In genomic region chr1:6393400-6394187, GRCh38 we compare ENCODE assay signal across 8 cellular contexts. TPM values are rescaled to one million over a fixed set of nuclear protein-coding genes. Genes with fewer than 3 reads are reported as not detected.
A peak's percentile ranks its signal among the peaks of the same experiment; 100 is the strongest.
DNase-seq lines count a peak whose midpoint lies in the region; ATAC-seq and TF ChIP-seq lines count a peak whose summit lies in the region.

Gene ACOT7 (minus strand): TSS chr1:6393767. CDS start chr1:6393399, 368 bp downstream.

- TF ChIP-seq CTCF in GM12864 (IDR thresholded peaks at IDR 0.05; ENCODE audit: low read depth, low read length, missing control alignments) = peak; percentile 1
- TF ChIP-seq CTCF in NB4 (IDR thresholded peaks at IDR 0.05; ENCODE audit: low read depth, low read length) = no peak
- no peak for TF ChIP-seq CTCF in SU-DHL-6 (IDR thresholded peaks at IDR 0.05; ENCODE audit: insufficient read depth, low read length, poor library complexity, severe bottlenecking)
- TF ChIP-seq CTCF in type B pancreatic cell (conservative IDR thresholded peaks at IDR 0.05) = no peak

- ATAC-seq in HG02571 (IDR thresholded peaks at IDR 0.05; ENCODE audit: unreplicated experiment) (peak; percentile 75), Right ventricle myocardium superior (ENCODE audit: poor library complexity) (peak; percentile 99)
- ATAC-seq in activated naive CD8-positive, alpha-beta T cell treated with anti-CD3 and anti-CD28 coated beads, Interleukin-2, amount 10 ng/mL, durations not matched to agents 7 days and 5 days (ENCODE audit: low read depth) = peak; percentile 87

- H3K79me2 ChIP-seq in SU-DHL-6 (ENCODE audit: insufficient read depth, low read length) = no peaks in the 10 kb centered on the region

- peak within 1 kb of the TSS; percentile 48; the same call in 1 of the 2 replicates for H3K27ac ChIP-seq in SU-DHL-6 (ENCODE audit: low read depth, low read length)

- peak within 1 kb of the TSS; percentile 61 for H3K9ac ChIP-seq in SU-DHL-6 (ENCODE audit: low read length)

- H3K4me2 ChIP-seq in SU-DHL-6 (ENCODE audit: low read depth, low read length, poor library complexity, severe bottlenecking) = peak within 1 kb of the TSS; percentile 75

- no peaks in the 10 kb centered on the region for H3K36me3 ChIP-seq in SU-DHL-6 (ENCODE audit: low read length)

- no peaks in the 10 kb centered on the region for H3K9me3 Mint-ChIP-seq in activated naive CD8-positive, alpha-beta T cell treated with anti-CD3 and anti-CD28 coated beads, Interleukin-2, amount 10 ng/mL, durations not matched to agents 7 days and 5 days
- H3K9me3 Mint-ChIP-seq in type B pancreatic cell = no peaks in the 10 kb centered on the region

- H2AFZ ChIP-seq in SU-DHL-6 (ENCODE audit: low read depth, low read length, severe bottlenecking) = peak within 1 kb of the TSS; percentile 90

- intact Hi-C loops in Right ventricle myocardium superior (cut with DNase I) = no loop called here

- peaks cover 1% of the 10 kb centered on the region for H3K36me3 Mint-ChIP-seq in activated naive CD8-positive, alpha-beta T cell treated with anti-CD3 and anti-CD28 coated beads, Interleukin-2, amount 10 ng/mL, durations not matched to agents 7 days and 5 days
- no peaks in the 10 kb centered on the region for H3K36me3 Mint-ChIP-seq in type B pancreatic cell

- H3K4me3 ChIP-seq in GM12864 (ENCODE audit: low read depth, low read length) (peak within 1 kb of the TSS; percentile 81), NB4 (ENCODE audit: low read depth, low read length) (peak within 1 kb of the TSS; percentile 66), SU-DHL-6 (ENCODE audit: insufficient read depth, low read length, poor library complexity, severe bottlenecking) (peak within 1 kb of the TSS; percentile 63)

- peak within 1 kb of the TSS; percentile 89 for H3K4me3 Mint-ChIP-seq in activated naive CD8-positive, alpha-beta T cell treated with anti-CD3 and anti-CD28 coated beads, Interleukin-2, amount 10 ng/mL, durations not matched to agents 7 days and 5 days
- peak within 1 kb of the TSS; percentile 88 for H3K4me3 Mint-ChIP-seq in type B pancreatic cell

- peaks cover 23% of the 10 kb centered on the region for H3K4me1 Mint-ChIP-seq in activated naive CD8-positive, alpha-beta T cell treated with anti-CD3 and anti-CD28 coated beads, Interleukin-2, amount 10 ng/mL, durations not matched to agents 7 days and 5 days
- H3K4me1 Mint-ChIP-seq in type B pancreatic cell (ENCODE audit: unreplicated experiment) = peaks cover 14% of the 10 kb centered on the region

- POLR2A ChIA-PET in activated naive CD8-positive, alpha-beta T cell treated with anti-CD3 and anti-CD28 coated beads, Interleukin-2, amount 10 ng/mL, durations not matched to agents 7 days and 5 days (lab: Charles Lee) = interaction anchor here (0.7 to 4.8 kb wide), 12 partner anchors 9 to 349 kb away, joined by 3 to 60 read pairs (median 4); partner anchors contain the start of gene ICMT

- peak within 1 kb of the TSS; percentile 96 for H3K27ac Mint-ChIP-seq in activated naive CD8-positive, alpha-beta T cell treated with anti-CD3 and anti-CD28 coated beads, Interleukin-2, amount 10 ng/mL, durations not matched to agents 7 days and 5 days
- H3K27ac Mint-ChIP-seq in type B pancreatic cell = peak within 1 kb of the TSS; percentile 95

- no peaks in the 10 kb centered on the region for H3K9me2 ChIP-seq in SU-DHL-6 (replicated peaks; ENCODE audit: insufficient read depth, low read length)

- no peaks in the 10 kb centered on the region for H3K9me3 ChIP-seq in SU-DHL-6 (ENCODE audit: insufficient read depth, low read length)

- no peaks in the 10 kb centered on the region for H3F3A ChIP-seq in SU-DHL-6 (ENCODE audit: insufficient read depth)

- TF ChIP-seq POLR2A in NB4 (IDR thresholded peaks at IDR 0.05; ENCODE audit: extremely low read depth, insufficient read length) = peak; percentile 16

- no peaks in the 10 kb centered on the region for H4K20me1 ChIP-seq in SU-DHL-6 (ENCODE audit: low read depth, low read length)

- DNase-seq in GM12864 (ENCODE audit: low read depth) = peak; percentile 47
- peak; percentile 93 for DNase-seq in NB4 (ENCODE audit: low read depth)
- peak; percentile 94 for DNase-seq in activated naive CD8-positive, alpha-beta T cell treated with anti-CD3 and anti-CD28 coated beads, Interleukin-2, amount 10 ng/mL, durations not matched to agents 7 days and 5 days
- peak; percentile 92 for DNase-seq in Right ventricle myocardium superior
- DNase-seq in pons (ENCODE audit: low spot score) = peak; percentile 86
- DNase-seq in type B pancreatic cell (ENCODE audit: extremely low spot score, unreplicated experiment) = peak; percentile 89

- no peaks in the 10 kb centered on the region for H3K27me3 ChIP-seq in SU-DHL-6 (ENCODE audit: low read length)

- H3K27me3 Mint-ChIP-seq in activated naive CD8-positive, alpha-beta T cell treated with anti-CD3 and anti-CD28 coated beads, Interleukin-2, amount 10 ng/mL, durations not matched to agents 7 days and 5 days = no peaks in the 10 kb centered on the region
- H3K27me3 Mint-ChIP-seq in type B pancreatic cell = peaks cover 10% of the 10 kb centered on the region

RNA-seq across cellular contexts. Expression of gene ACOT7, which starts in this region (rescaled TPM):
- total RNA-seq in activated naive CD8-positive, alpha-beta T cell treated with anti-CD3 and anti-CD28 coated beads, Interleukin-2, amount 10 ng/mL, durations not matched to agents 7 days and 5 days = 10 to 100 TPM; 43.9 to 52.8 TPM
- total RNA-seq in Right ventricle myocardium superior (8.5 TPM), type B pancreatic cell (ENCODE audit: low replicate concordance) (31.8 and 40.0 TPM in 2 replicates)

Comparison
In these comparisons a context has a peak if more than half of its experiments do, and no peak if none do; other contexts are left out.
1. Peak in every context shown above with its lines: DNase-seq, ATAC-seq, H3K4me3 ChIP-seq and H3K27ac ChIP-seq.